ENCODE assay signal across 22 cellular contexts in genomic region chr20:20181322-20181721, GRCh38.
"Had no signal": no experiment of that assay in that cellular context is flagged by ENCODE, and none has a peak within 500 bp of the region (broad histone marks: within the 10 kb centered on the region; RNA-seq: fewer than 3 reads in every experiment).

No MANE protein-coding gene starts in this region.

- H3K4me1 Mint-ChIP-seq: stimulated activated memory B cell treated with anti-CD40 and anti-IgM and Interleukin-4, amounts not matched to agents 10 μg/mL and 1 μg/mL and 100 μg/mL, for 72 hours had no signal

- H3K36me3 Mint-ChIP-seq: stimulated activated memory B cell treated with anti-CD40 and anti-IgM and Interleukin-4, amounts not matched to agents 10 μg/mL and 1 μg/mL and 100 μg/mL, for 72 hours had no signal

- H3K4me3 ChIP-seq: dorsolateral prefrontal cortex, esophagus muscularis mucosa, gastrocnemius medialis, lung, psoas muscle, right lobe of liver, tibial artery, upper lobe of left lung, uterus had no signal

- ATAC-seq: gastrocnemius medialis; left cardiac atrium; left ventricle myocardium superior; psoas muscle; stimulated activated memory B cell treated with anti-CD40 and anti-IgM and Interleukin-4, amounts not matched to agents 10 μg/mL and 1 μg/mL and 100 μg/mL, for 72 hours had no signal

- H3K9me3 ChIP-seq: gastrocnemius medialis, neutrophil, psoas muscle, right lobe of liver, tibial artery, upper lobe of left lung had no signal

- FAIRE-seq: kidney had no signal

- H3K36me3 ChIP-seq: esophagus muscularis mucosa, neutrophil, right lobe of liver, tibial artery, upper lobe of left lung, uterus had no signal

- H3K27me3 ChIP-seq: dorsolateral prefrontal cortex, esophagus muscularis mucosa, gastrocnemius medialis, right lobe of liver, tibial artery, upper lobe of left lung, uterus had no signal

- H3K27ac ChIP-seq: dorsolateral prefrontal cortex, epithelial cell of prostate, esophagus muscularis mucosa, gastrocnemius medialis, neutrophil, psoas muscle, right lobe of liver, tibial artery, upper lobe of left lung, uterus had no signal

- H3K4me3 Mint-ChIP-seq: stimulated activated memory B cell treated with anti-CD40 and anti-IgM and Interleukin-4, amounts not matched to agents 10 μg/mL and 1 μg/mL and 100 μg/mL, for 72 hours; stimulated activated naive CD8-positive, alpha-beta T cell treated with anti-CD3 and anti-CD28 coated beads, Interleukin-15, Interleukin-2, amounts not matched to agents 100 ng/mL and 50 ng/mL, for 24 hours had no signal

- H3K9me3 Mint-ChIP-seq: stimulated activated naive CD8-positive, alpha-beta T cell treated with anti-CD3 and anti-CD28 coated beads, Interleukin-15, Interleukin-2, amounts not matched to agents 100 ng/mL and 50 ng/mL, for 24 hours had no signal

- DNase-seq: cortex of kidney; dorsolateral prefrontal cortex; effector CD8-positive, alpha-beta T cell; gastrocnemius medialis; kidney; left cardiac atrium; left ventricle myocardium superior; mesenchymal stem cell; midbrain; psoas muscle; retina; right lobe of liver; stimulated activated CD4-positive, alpha-beta T cell treated with anti-CD3 and anti-CD28 coated beads, Interleukin-4, amount 100 ng/mL, for 24 hours; tibial artery; upper lobe of left lung; uterus had no signal

- H3K4me1 ChIP-seq: esophagus muscularis mucosa, gastrocnemius medialis, psoas muscle, right lobe of liver, tibial artery, upper lobe of left lung, uterus had no signal

- H3K27ac Mint-ChIP-seq: stimulated activated memory B cell treated with anti-CD40 and anti-IgM and Interleukin-4, amounts not matched to agents 10 μg/mL and 1 μg/mL and 100 μg/mL, for 72 hours; stimulated activated naive CD8-positive, alpha-beta T cell treated with anti-CD3 and anti-CD28 coated beads, Interleukin-15, Interleukin-2, amounts not matched to agents 100 ng/mL and 50 ng/mL, for 24 hours had no signal
